8 cellular contexts compared by ENCODE assay signal in the genomic region with DNA sequence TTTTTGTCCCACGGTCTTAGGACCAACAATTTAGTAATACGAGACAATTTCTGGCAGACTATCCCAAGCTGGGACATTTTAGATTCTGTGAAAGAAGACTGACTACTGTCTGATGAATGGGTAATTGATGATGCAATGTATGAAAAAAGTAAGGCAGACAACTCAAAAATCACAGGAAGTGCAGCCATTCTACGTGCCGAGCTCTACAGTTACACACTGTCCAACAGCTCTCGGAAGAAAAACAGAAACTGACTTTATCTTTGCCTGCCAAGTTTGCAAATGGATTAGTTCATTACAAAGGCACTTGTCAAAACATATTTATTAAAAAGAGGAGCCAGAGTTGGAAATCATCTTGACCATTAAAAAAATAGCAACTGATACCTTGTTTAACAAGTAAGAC. TPM values are rescaled to one million over a fixed set of nuclear protein-coding genes. Genes with fewer than 3 reads are reported as not detected.
DNase-seq lines count a peak whose midpoint lies in the region; ATAC-seq, FAIRE-seq and TF ChIP-seq lines count a peak whose summit lies in the region.
"Had no signal": no experiment of that assay in that cellular context is flagged by ENCODE, and none has a peak within 500 bp of the region (broad histone marks: within the 10 kb centered on the region; RNA-seq: fewer than 3 reads in every experiment).

No MANE protein-coding gene starts in this region.

- H3K4me2 ChIP-seq in K562 (ENCODE audit: insufficient read depth, low read length): peak overlapping the region; percentile 44; the same call in 1 of the 2 replicates

- TF ChIP-seq RAD21 in K562 (CRISPR knock-in tag; conservative IDR thresholded peaks at IDR 0.05 in 1 of 2, IDR thresholded peaks at IDR 0.05 in 1 of 2): no peak; a peak in 1 of 4 replicates

- H3K79me2 ChIP-seq in K562 (ENCODE audit: control insufficient read depth, insufficient read depth, low read length): no peaks in the 10 kb centered on the region

- peak; percentile 72 for FAIRE-seq in K562 (lab: Jason Lieb, UNC)

- intact Hi-C loops in K562 (cut with micrococcal nuclease) (no loop called here), left ventricle myocardium superior (cut with micrococcal nuclease) (no loop called here), posterior vena cava (cut with DNase I) (no loop called here), ovary (cut with DNase I) (no loop called here)

- peak overlapping the region; percentile 60 for H2AFZ ChIP-seq in K562 (ENCODE audit: low read depth, low read length)

- TF ChIP-seq CTCF in NB4 (IDR thresholded peaks at IDR 0.05; ENCODE audit: low read depth, low read length): no peak
- TF ChIP-seq CTCF in K562 (IDR thresholded peaks at IDR 0.05 in 2 of 3, conservative IDR thresholded peaks at IDR 0.05 in 1 of 3; ENCODE audit: insufficient read depth in 2 of 3, low read depth in 1 of 3, low read length in 3 of 3): no peak
- TF ChIP-seq CTCF in ovary (IDR thresholded peaks at IDR 0.05): no peak

- peak; percentile 15 for DNase-seq in NB4 (ENCODE audit: low read depth)
- peak in 1 of 4 experiments; percentile 29 for DNase-seq in K562 (ENCODE audit: extremely low read depth in 1 of 4, low spot score in 3 of 4)
- no peak for DNase-seq in left ventricle myocardium superior
- DNase-seq in posterior vena cava (ENCODE audit: low spot score): no peak
- DNase-seq in ovary: no peak
- no peak for DNase-seq in COR-L47 (lab: John Stamatoyannopoulos, UW)
- DNase-seq: aorta had no signal

- TF ChIP-seq EP300 in K562 (IDR thresholded peaks at IDR 0.05; ENCODE audit: low read length) (peak; percentile 39), ovary (IDR thresholded peaks at IDR 0.05) (no peak)

- peaks cover 3 to 11% of the 10 kb centered on the region in 2 experiments for H3K4me1 ChIP-seq in K562 (replicated peaks in 1 of 2; ENCODE audit: control insufficient read depth in 2 of 2, insufficient read depth in 2 of 2, low read length in 2 of 2)
- H3K4me1 ChIP-seq in subcutaneous abdominal adipose tissue (ENCODE audit: control insufficient read depth in 5 of 5, insufficient read depth in 5 of 5, low read length in 5 of 5): peaks cover 0 to 12% (median 4%) of the 10 kb centered on the region in 5 donors
- H3K4me1 ChIP-seq in ovary (ENCODE audit: insufficient read depth): peaks cover under 1% of the 10 kb centered on the region

- ATAC-seq in K562 (peak; percentile 20), left ventricle myocardium superior (peak; percentile 18)

- CTCF ChIA-PET in K562 (lab: Yijun Ruan, JAX; ENCODE audit: low intra/inter-chr PET ratio): no interaction called here

- H3K9ac ChIP-seq in K562 (ENCODE audit: insufficient read depth in 1 of 2, low read depth in 2 of 2, low read length in 2 of 2): no peak overlapping the region
- H3K9ac ChIP-seq in subcutaneous abdominal adipose tissue (ENCODE audit: low read length in 5 of 5): no peak overlapping the region

- no peak for TF ChIP-seq POLR2A in NB4 (IDR thresholded peaks at IDR 0.05; ENCODE audit: extremely low read depth, insufficient read length)
- TF ChIP-seq POLR2A in K562 (conservative IDR thresholded peaks at IDR 0.05): no peak
- TF ChIP-seq POLR2A in ovary (IDR thresholded peaks at IDR 0.05): no peak

- POLR2A ChIA-PET in K562 (lab: Yijun Ruan, JAX): interaction anchor here (0.7 to 3.0 kb wide), 6 partner anchors 9 to 155 kb away, joined by 3 to 10 read pairs (median 3); a partner anchor contains a TSS

- H3K27ac ChIP-seq in K562 (ENCODE audit: extremely low read depth, low read depth, low read length): no peak overlapping the region
- peak overlapping the region; percentile 9 for H3K27ac ChIP-seq in subcutaneous abdominal adipose tissue (ENCODE audit: low read depth, low read length)
- H3K27ac ChIP-seq in ovary: no peak overlapping the region

- no TSS peak for BruUV-seq in K562 (replicated peaks; lab: Mats Ljungman, UMichigan)

- H3K4me3 ChIP-seq in NB4 (ENCODE audit: low read depth, low read length) (no peak overlapping the region), K562 (no peak overlapping the region), subcutaneous abdominal adipose tissue (ENCODE audit: low read depth in 1 of 5, low read length in 5 of 5) (peak overlapping the region in 1 of 5 donors; percentile 17), ovary (no peak overlapping the region)

- H3K9me3 ChIP-seq in K562 (replicated peaks; ENCODE audit: control insufficient read depth, insufficient read depth, low read depth, low read length) (no peaks in the 10 kb centered on the region), subcutaneous abdominal adipose tissue (ENCODE audit: control insufficient read depth in 5 of 5, low read length in 5 of 5) (no peaks in the 10 kb centered on the region), ovary (no peaks in the 10 kb centered on the region)

- peaks cover 3% of the 10 kb centered on the region; the same call in 1 of the 2 replicates for H4K20me1 ChIP-seq in K562 (replicated peaks; ENCODE audit: control insufficient read depth, insufficient read depth, low read length)

- no peaks in the 10 kb centered on the region for H3K36me3 ChIP-seq in K562 (ENCODE audit: control insufficient read depth, insufficient read depth, low read length)
- H3K36me3 ChIP-seq in subcutaneous abdominal adipose tissue (ENCODE audit: control insufficient read depth in 5 of 5, insufficient read depth in 5 of 5, low read length in 5 of 5): no peaks in the 10 kb centered on the region
- no peaks in the 10 kb centered on the region for H3K36me3 ChIP-seq in ovary

- in situ Hi-C loops in K562 (cut with MboI): no loop called here

- H3K9me1 ChIP-seq in K562 (ENCODE audit: control insufficient read depth, insufficient read depth, low read length): no peaks in the 10 kb centered on the region

- 8% methylated on average over 5 of the region's 5 CpGs for WGBS in K562 (ENCODE audit: insufficient coverage, low coverage, missing lambda C conversion rate)
- 13 to 18% (median 15%) methylated on average over 5 of the region's 5 CpGs for WGBS in ovary, 3 donors

- H3K27me3 ChIP-seq in K562 (ENCODE audit: control insufficient read depth in 2 of 2, insufficient read depth in 2 of 2, low read length in 2 of 2) (peaks cover 9 to 14% of the 10 kb centered on the region in 2 experiments), subcutaneous abdominal adipose tissue (ENCODE audit: control insufficient read depth in 5 of 5, insufficient read depth in 4 of 5, low read length in 5 of 5) (no peaks in the 10 kb centered on the region), ovary (no peaks in the 10 kb centered on the region)

TF ChIP-seq in K562, 482 proteins besides CTCF, POLR2A, EP300 and RAD21 (continues in another document):
- no peak for TF ChIP-seq ATF1 (CRISPR knock-in tag; IDR thresholded peaks at IDR 0.05)
- TF ChIP-seq ATF1 (tag; IDR thresholded peaks at IDR 0.05): 0 out of 2 replicates have a peak, but pooled peaks have one; percentile 4

RNA-seq across cellular contexts. Expression of a gene that starts 31.3 kb away (rescaled TPM):
- not detected in 2 replicates for total RNA-seq in K562 (2011; cell fraction: chromatin; rRNA removed; ENCODE audit: low replicate concordance)
- total RNA-seq in K562 (2011; cell fraction: nucleolus; rRNA removed): not detected in 2 replicates
- total RNA-seq in K562 (2011; cell fraction: nucleoplasm; rRNA removed): not detected in 2 replicates
- under 0.01 TPM in 1 of 2 replicates, not detected in the other for total RNA-seq in K562 (2014; rRNA removed)
- total RNA-seq in K562 (2014; rRNA removed; fragmentation: Illumina TruSeq; extraction: Trizol): not detected in 2 replicates
- total RNA-seq in K562 (2015; rRNA removed; fragmentation: Illumina TruSeq; extraction: Trizol): not detected in 2 replicates
- total RNA-seq in K562 (2021): not detected in 2 replicates
- polyA plus RNA-seq in K562 (2011; rRNA removed): not detected in 2 replicates
- not detected in 2 replicates for polyA plus RNA-seq in K562 (2011; cell fraction: cytosol; rRNA removed)
- not detected in 2 replicates for polyA plus RNA-seq in K562 (2011; cell fraction: nucleus; rRNA removed)
- polyA plus RNA-seq in K562 (2012): 0.01 TPM in 1 of 2 replicates, not detected in the other
- polyA plus RNA-seq in K562 (2014; fragmentation: Illumina TruSeq; extraction: Trizol): not detected in 2 replicates
- not detected for polyA plus RNA-seq in K562 (2014; fragmentation: Nextera tagmentation; extraction: Ambion mirVana)
- not detected in 2 replicates for polyA plus RNA-seq in K562 (2014; rRNA removed)
- not detected in 2 replicates for polyA minus RNA-seq in K562 (2011; rRNA and poly(A)+ RNA removed)
- polyA minus RNA-seq in K562 (2011; cell fraction: cytosol; rRNA and poly(A)+ RNA removed): not detected in 2 replicates
- polyA minus RNA-seq in K562 (2011; cell fraction: nucleus; rRNA and poly(A)+ RNA removed): not detected in 2 replicates
- total RNA-seq in left ventricle myocardium superior: not detected
- total RNA-seq in posterior vena cava: not detected
- under 1 TPM; under 0.01 to 0.18 (median 0.10) TPM for total RNA-seq in ovary
- polyA plus RNA-seq in ovary: under 1 TPM; 0.04 to 0.10 TPM
- polyA plus RNA-seq: aorta had no signal

RNA-seq across cellular contexts. Expression of a gene that starts 43.1 kb away (rescaled TPM):
- 0.35 and 0.51 TPM in 2 replicates for total RNA-seq in K562 (2011; cell fraction: chromatin; rRNA removed; ENCODE audit: low replicate concordance)
- 0.17 and 0.26 TPM in 2 replicates for total RNA-seq in K562 (2011; cell fraction: nucleolus; rRNA removed)
- 0.15 and 0.38 TPM in 2 replicates for total RNA-seq in K562 (2011; cell fraction: nucleoplasm; rRNA removed)
- total RNA-seq in K562 (2014; rRNA removed) (0.05 and 0.08 TPM in 2 replicates), K562 (2014; rRNA removed; fragmentation: Illumina TruSeq; extraction: Trizol) (0.11 and 0.29 TPM in 2 replicates), K562 (2015; rRNA removed; fragmentation: Illumina TruSeq; extraction: Trizol) (0.11 and 0.14 TPM in 2 replicates), K562 (2021) (0.22 and 0.31 TPM in 2 replicates), left ventricle myocardium superior (2.5 TPM), posterior vena cava (10 to 100 TPM; 10.4 TPM), ovary (10 to 100 TPM in 5 of 7 donors, 1 to 10 TPM in 2; 5.6 to 13.9 (median 11.0) TPM)
- polyA plus RNA-seq in K562 (2011; rRNA removed) (0.64 and 2.0 TPM in 2 replicates), K562 (2014; fragmentation: Illumina TruSeq; extraction: Trizol) (0.09 and 0.22 TPM in 2 replicates), K562 (2014; fragmentation: Nextera tagmentation; extraction: Ambion mirVana) (under 1 TPM; 0.01 TPM), K562 (2014; rRNA removed) (0.08 and 0.09 TPM in 2 replicates), ovary (1 to 10 TPM; 4.5 to 9.0 TPM)
- 0.19 and 0.72 TPM in 2 replicates for polyA plus RNA-seq in K562 (2011; cell fraction: cytosol; rRNA removed)
- 0.09 and 0.80 TPM in 2 replicates for polyA plus RNA-seq in K562 (2011; cell fraction: nucleus; rRNA removed)
- polyA plus RNA-seq in K562 (2012): 0.08 and 0.17 TPM in 2 replicates
- 0.39 and 3.8 TPM in 2 replicates for polyA minus RNA-seq in K562 (2011; rRNA and poly(A)+ RNA removed)
- polyA minus RNA-seq in K562 (2011; cell fraction: cytosol; rRNA and poly(A)+ RNA removed): 0.29 and 1.1 TPM in 2 replicates
- 0.27 and 0.67 TPM in 2 replicates for polyA minus RNA-seq in K562 (2011; cell fraction: nucleus; rRNA and poly(A)+ RNA removed)
